8 cellular contexts compared by ENCODE assay signal in genomic region chr7:125670926-125671572, GRCh38.
DNase-seq lines count a peak whose midpoint lies in the region; FAIRE-seq lines count a peak whose summit lies in the region.

No MANE protein-coding gene starts in this region.

- no peaks in the 10 kb centered on the region for H3K36me3 ChIP-seq in mesendoderm (ENCODE audit: control insufficient read depth, insufficient read depth, low read length)

- no peak overlapping the region for H2AK5ac ChIP-seq in mesendoderm (ENCODE audit: low read length)

- DNase-seq in DMS53 (lab: John Stamatoyannopoulos, UW), result peak; percentile 69
- DNase-seq in HuH-7 (ENCODE audit: low spot score), result peak; percentile 4
- DNase-seq in amniotic epithelial cell (ENCODE audit: low read depth), result peak; percentile 7
- DNase-seq in mesendoderm, result peak; percentile 53
- no peak for DNase-seq in HTR-8/SVneo (ENCODE audit: insufficient read length, low spot score)
- DNase-seq in cerebellum (ENCODE audit: low spot score), result no peak
- DNase-seq in AG20443 (ENCODE audit: low spot score), result no peak
- no peak for DNase-seq in GF-D8 (lab: John Stamatoyannopoulos, UW)

- no peak overlapping the region for H3K9ac ChIP-seq in mesendoderm (ENCODE audit: low read length)

- H3K18ac ChIP-seq in mesendoderm (ENCODE audit: low read length), result no peak overlapping the region

- H3K79me2 ChIP-seq in mesendoderm (ENCODE audit: control insufficient read depth, insufficient read depth, low read length), result no peaks in the 10 kb centered on the region

- no peak overlapping the region for H3K4me3 ChIP-seq in mesendoderm (ENCODE audit: low read length)

- no peak overlapping the region for H3K4ac ChIP-seq in mesendoderm (ENCODE audit: low read depth, low read length)

- H3K27ac ChIP-seq in mesendoderm (ENCODE audit: low read depth, low read length), result no peak overlapping the region

- no peak overlapping the region for H2BK5ac ChIP-seq in mesendoderm (ENCODE audit: low read length)

- no peak overlapping the region for H3K56ac ChIP-seq in mesendoderm (ENCODE audit: low read length)

- no peak for FAIRE-seq in HTR-8/SVneo (lab: Jason Lieb, UNC)

- H2BK120ac ChIP-seq in mesendoderm (ENCODE audit: low read depth, low read length), result no peak overlapping the region

- no peak overlapping the region for H3K23ac ChIP-seq in mesendoderm (ENCODE audit: low read length)

- H2BK15ac ChIP-seq in mesendoderm (replicated peaks; ENCODE audit: low read depth), result no peak overlapping the region

- no peaks in the 10 kb centered on the region for H3K4me1 ChIP-seq in mesendoderm (ENCODE audit: control insufficient read depth, low read depth, low read length)

- H3K27me3 ChIP-seq in mesendoderm (ENCODE audit: insufficient read depth, low read length, poor library complexity), result no peaks in the 10 kb centered on the region

- H4K5ac ChIP-seq in mesendoderm (ENCODE audit: low read length), result no peak overlapping the region

- H4K8ac ChIP-seq in mesendoderm (ENCODE audit: low read depth, low read length), result no peak overlapping the region

- H3K4me2 ChIP-seq in mesendoderm (ENCODE audit: low read length), result no peak overlapping the region

- no CpG with 5 or more reads among the region's 1 CpG for WGBS in mesendoderm (ENCODE audit: extremely low coverage, insufficient coverage, low lambda C conversion rate)

- no peaks in the 10 kb centered on the region for H3K79me1 ChIP-seq in mesendoderm (ENCODE audit: low read length)

Comparison
In these comparisons a context has a peak if more than half of its experiments do, and no peak if none do; other contexts are left out.
1. DNase-seq: peak in DMS53 (single experiment), HuH-7 (single experiment), amniotic epithelial cell (single experiment) and mesendoderm (single experiment); none in HTR-8/SVneo (single experiment), cerebellum (single experiment), AG20443 (single experiment) and GF-D8 (single experiment).